1 cellular context compared by ENCODE assay signal in the genomic region with DNA sequence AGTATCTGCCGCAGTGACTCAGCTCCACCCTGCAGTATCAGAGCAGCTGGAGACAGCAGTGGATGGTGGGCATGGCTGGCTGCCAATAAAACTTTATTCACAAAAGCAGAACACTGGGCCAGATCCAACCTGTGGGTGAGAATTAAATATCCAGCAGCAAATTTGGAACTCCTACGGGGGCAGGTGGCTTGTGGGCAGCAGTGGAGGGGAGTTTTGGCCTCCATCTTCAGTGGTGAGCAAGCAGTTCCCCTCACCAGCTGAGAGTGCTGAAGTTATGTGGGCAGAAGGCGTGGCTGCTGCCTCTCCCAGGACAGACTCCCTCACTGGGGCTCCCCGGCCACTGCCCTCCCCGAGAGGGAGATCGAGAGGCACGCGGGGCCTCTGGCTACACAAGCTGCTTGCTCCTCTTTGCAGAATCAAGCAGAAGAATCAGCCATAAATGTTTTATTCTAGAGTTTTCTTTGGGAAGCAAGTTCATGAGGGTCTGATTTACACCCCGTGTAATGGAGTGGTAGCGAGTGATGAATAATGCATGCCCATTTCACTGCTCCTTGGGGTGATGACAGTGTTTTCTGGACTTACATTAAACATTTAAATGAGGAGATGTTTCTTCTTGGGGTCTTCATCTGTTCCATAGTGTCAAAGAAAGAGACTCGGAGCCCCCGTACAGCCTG.
A peak's percentile ranks its signal among the peaks of the same experiment; 100 is the strongest.
TF ChIP-seq lines count a peak whose summit lies in the region.

No MANE protein-coding gene starts in this region.

TF ChIP-seq in HEK293, 187 proteins besides CTCF, POLR2A, EP300 and RAD21 (continued from another document):
- TF ChIP-seq ZNF157 (tag by site-specific recombination; IDR thresholded peaks at IDR 0.05) (no peak), ZBTB17 (tag by site-specific recombination; IDR thresholded peaks at IDR 0.05) (no peak), ZNF664 (tag by site-specific recombination; IDR thresholded peaks at IDR 0.05) (no peak), EGR2 (tag by site-specific recombination; IDR thresholded peaks at IDR 0.05; ENCODE audit: low read depth) (peak; percentile 91), ZNF10 (tag by site-specific recombination; IDR thresholded peaks at IDR 0.05) (peak; percentile 49; the same call in 1 of the 2 replicates), ZIC2 (tag by site-specific recombination; IDR thresholded peaks at IDR 0.05) (peak; percentile 31), ZNF585B (tag by site-specific recombination; IDR thresholded peaks at IDR 0.05) (peak; percentile 33; the same call in 1 of the 2 replicates)
- TF ChIP-seq, protein P1, sequence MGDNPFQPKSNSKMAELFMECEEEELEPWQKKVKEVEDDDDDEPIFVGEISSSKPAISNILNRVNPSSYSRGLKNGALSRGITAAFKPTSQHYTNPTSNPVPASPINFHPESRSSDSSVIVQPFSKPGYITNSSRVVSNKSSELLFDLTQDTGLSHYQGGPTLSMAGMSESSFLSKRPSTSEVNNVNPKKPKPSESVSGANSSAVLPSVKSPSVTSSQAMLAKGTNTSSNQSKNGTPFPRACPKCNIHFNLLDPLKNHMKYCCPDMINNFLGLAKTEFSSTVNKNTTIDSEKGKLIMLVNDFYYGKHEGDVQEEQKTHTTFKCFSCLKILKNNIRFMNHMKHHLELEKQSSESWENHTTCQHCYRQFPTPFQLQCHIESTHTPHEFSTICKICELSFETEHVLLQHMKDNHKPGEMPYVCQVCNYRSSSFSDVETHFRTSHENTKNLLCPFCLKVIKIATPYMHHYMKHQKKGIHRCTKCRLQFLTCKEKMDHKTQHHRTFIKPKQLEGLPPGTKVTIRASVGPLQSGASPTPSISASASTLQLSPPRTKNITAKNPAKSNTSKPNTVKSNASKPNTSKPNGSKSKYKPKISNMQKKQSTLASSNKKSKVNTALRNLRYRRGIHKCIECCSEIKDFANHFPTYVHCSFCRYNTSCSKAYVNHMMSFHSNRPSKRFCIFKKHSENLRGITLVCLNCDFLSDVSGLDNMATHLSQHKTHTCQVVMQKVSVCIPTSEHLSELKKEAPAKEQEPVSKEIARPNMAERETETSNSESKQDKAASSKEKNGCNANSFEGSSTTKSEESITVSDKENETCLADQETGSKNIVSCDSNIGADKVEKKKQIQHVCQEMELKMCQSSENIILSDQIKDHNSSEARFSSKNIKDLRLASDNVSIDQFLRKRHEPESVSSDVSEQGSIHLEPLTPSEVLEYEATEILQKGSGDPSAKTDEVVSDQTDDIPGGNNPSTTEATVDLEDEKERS (tag by site-specific recombination; IDR thresholded peaks at IDR 0.05) = no peak
- TF ChIP-seq, protein P2, sequence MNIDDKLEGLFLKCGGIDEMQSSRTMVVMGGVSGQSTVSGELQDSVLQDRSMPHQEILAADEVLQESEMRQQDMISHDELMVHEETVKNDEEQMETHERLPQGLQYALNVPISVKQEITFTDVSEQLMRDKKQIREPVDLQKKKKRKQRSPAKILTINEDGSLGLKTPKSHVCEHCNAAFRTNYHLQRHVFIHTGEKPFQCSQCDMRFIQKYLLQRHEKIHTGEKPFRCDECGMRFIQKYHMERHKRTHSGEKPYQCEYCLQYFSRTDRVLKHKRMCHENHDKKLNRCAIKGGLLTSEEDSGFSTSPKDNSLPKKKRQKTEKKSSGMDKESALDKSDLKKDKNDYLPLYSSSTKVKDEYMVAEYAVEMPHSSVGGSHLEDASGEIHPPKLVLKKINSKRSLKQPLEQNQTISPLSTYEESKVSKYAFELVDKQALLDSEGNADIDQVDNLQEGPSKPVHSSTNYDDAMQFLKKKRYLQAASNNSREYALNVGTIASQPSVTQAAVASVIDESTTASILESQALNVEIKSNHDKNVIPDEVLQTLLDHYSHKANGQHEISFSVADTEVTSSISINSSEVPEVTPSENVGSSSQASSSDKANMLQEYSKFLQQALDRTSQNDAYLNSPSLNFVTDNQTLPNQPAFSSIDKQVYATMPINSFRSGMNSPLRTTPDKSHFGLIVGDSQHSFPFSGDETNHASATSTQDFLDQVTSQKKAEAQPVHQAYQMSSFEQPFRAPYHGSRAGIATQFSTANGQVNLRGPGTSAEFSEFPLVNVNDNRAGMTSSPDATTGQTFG (tag by site-specific recombination; IDR thresholded peaks at IDR 0.05; ENCODE audit: borderline replicate concordance) = no peak
